ENCODE assay signal across 8 cellular contexts in the genomic region with DNA sequence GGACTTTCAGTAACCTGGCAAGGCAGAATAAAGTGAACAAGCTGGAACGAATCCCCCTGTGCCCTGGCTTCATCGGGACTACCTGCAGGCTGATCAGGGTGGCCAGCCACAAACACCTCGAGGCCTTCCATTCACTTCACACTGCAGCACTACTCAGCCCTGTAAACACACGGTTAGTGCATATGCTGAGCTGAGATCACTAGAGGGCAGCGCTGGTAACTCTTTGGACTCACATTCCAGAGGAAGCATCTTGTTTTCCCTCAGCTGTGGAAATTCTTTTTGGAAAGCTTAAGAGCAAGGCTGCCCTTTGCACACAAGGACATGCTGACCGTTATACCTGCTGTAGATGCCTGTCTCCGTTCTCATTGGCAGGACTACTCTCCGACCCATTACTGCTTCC. TPM values are rescaled to one million over a fixed set of nuclear protein-coding genes. Genes with fewer than 3 reads are reported as not detected.
DNase-seq lines count a peak whose midpoint lies in the region; ATAC-seq and TF ChIP-seq lines count a peak whose summit lies in the region.

No MANE protein-coding gene starts in this region.

- ATAC-seq in HG03095 (IDR thresholded peaks at IDR 0.05; ENCODE audit: unreplicated experiment), result no peak

- in situ Hi-C loops in GM23248 (cut with MboI), result no loop called here

- no peaks in the 10 kb centered on the region for H3K27me3 ChIP-seq in GM23248 (replicated peaks; ENCODE audit: insufficient read depth)

- H3K36me3 ChIP-seq in GM23248 (ENCODE audit: low read depth), result peaks cover 66% of the 10 kb centered on the region; the same call in 1 of the 2 replicates

- H3K36me3 Mint-ChIP-seq in nephron (ENCODE audit: low read depth), result peaks cover 72% of the 10 kb centered on the region

- DNase-seq in AML-193 (lab: John Stamatoyannopoulos, UW) (peak; percentile 8 to 22), GM23248 (peak; percentile 73), NCI-H774 (lab: John Stamatoyannopoulos, UW) (peak; percentile 4), choroid plexus epithelial cell (ENCODE audit: low read depth) (peak; percentile 86), T1000 (lab: John Stamatoyannopoulos, UW) (no peak)
- DNase-seq in NK-92 treated with Interleukin-12 subunit alpha and Interleukin-12 subunit beta, amount 100 ng/mL, for 24 hours (lab: John Stamatoyannopoulos, UW), result no peak

- H3K4me1 Mint-ChIP-seq in nephron, result peaks cover 38% of the 10 kb centered on the region

- no peaks in the 10 kb centered on the region for H3K27me3 Mint-ChIP-seq in nephron (ENCODE audit: low read depth)

- no peaks in the 10 kb centered on the region; the same call in 1 of the 2 replicates for H3F3A ChIP-seq in GM23248 (ENCODE audit: insufficient read depth)

- 48% methylated on average over 8 of the region's 8 CpGs for WGBS in GM23248 (ENCODE audit: low coverage in 1 of 2, low lambda C conversion rate in 2 of 2, missing lambda C conversion rate in 2 of 2), 2 experiments

- no peaks in the 10 kb centered on the region for H3K9me3 Mint-ChIP-seq in nephron

- no peak overlapping the region for H3K27ac Mint-ChIP-seq in nephron

- H3K4me1 ChIP-seq in GM23248 (ENCODE audit: insufficient read depth), result no peaks in the 10 kb centered on the region

- no peak overlapping the region for H2AFZ ChIP-seq in GM23248

- no peak overlapping the region for H3K4me3 Mint-ChIP-seq in nephron

- H3K9me2 ChIP-seq in GM23248 (ENCODE audit: insufficient read depth), result no peaks in the 10 kb centered on the region

- H3K9ac ChIP-seq in GM23248, result no peak overlapping the region

- H3K79me2 ChIP-seq in GM23248 (ENCODE audit: insufficient read depth), result no peaks in the 10 kb centered on the region

- H3K4me2 ChIP-seq in GM23248 (ENCODE audit: unreplicated experiment), result no peak overlapping the region

- peak; percentile 75 for TF ChIP-seq CTCF in choroid plexus epithelial cell (conservative IDR thresholded peaks at IDR 0.05; ENCODE audit: low read depth, low read length)
- peak in 2 of 3 experiments; percentile 34 to 56 for TF ChIP-seq CTCF in nephron (IDR thresholded peaks at IDR 0.05; ENCODE audit: unreplicated experiment in 3 of 3)

- no peak overlapping the region for H3K4me3 ChIP-seq in GM23248
- H3K4me3 ChIP-seq in choroid plexus epithelial cell (ENCODE audit: low read depth, low read length), result no peak overlapping the region

- H4K20me1 ChIP-seq in GM23248 (ENCODE audit: insufficient read depth), result no peaks in the 10 kb centered on the region

- H3K9me3 ChIP-seq in GM23248 (ENCODE audit: low read depth), result no peaks in the 10 kb centered on the region

- no peak overlapping the region for H3K27ac ChIP-seq in GM23248

RNA-seq across cellular contexts. Expression of gene PCSK9, which starts 32.1 kb away (rescaled TPM):
- total RNA-seq in GM23248 (2014; rRNA removed; shearing (Covaris generic)), result 0.11 and 0.25 TPM in 2 replicates
- 0.16 TPM in 2 replicates for polyA plus RNA-seq in GM23248 (2016; fragmentation: Nextera tagmentation; extraction: Ambion mirVana)

Comparison
In these comparisons a context has a peak if more than half of its experiments do, and no peak if none do; other contexts are left out.
1. DNase-seq: peak in AML-193 (2 of 2), GM23248 (single experiment), NCI-H774 (single experiment) and choroid plexus epithelial cell (single experiment); none in NK-92 treated with Interleukin-12 subunit alpha and Interleukin-12 subunit beta, amount 100 ng/mL, for 24 hours (single experiment) and T1000 (single experiment).